1 cellular context compared by ENCODE assay signal in genomic region chr2:219509780-219510511, GRCh38.
TF ChIP-seq lines count a peak whose summit lies in the region.

No MANE protein-coding gene starts in this region.

TF ChIP-seq in HEK293, 187 proteins besides CTCF, POLR2A, EP300 and RAD21 (continued from another document):
- TF ChIP-seq FEZF1 (tag by site-specific recombination; IDR thresholded peaks at IDR 0.05) (no peak), WT1 (tag by site-specific recombination; IDR thresholded peaks at IDR 0.05) (no peak), ZNF76 (tag by site-specific recombination; IDR thresholded peaks at IDR 0.05; ENCODE audit: borderline replicate concordance, low read depth) (peak; percentile 61), ZNF544 (tag by site-specific recombination; IDR thresholded peaks at IDR 0.05) (no peak), ZIC2 (tag by site-specific recombination; IDR thresholded peaks at IDR 0.05) (peak; percentile 93)
